19 cellular contexts compared by ENCODE assay signal in the genomic region with DNA sequence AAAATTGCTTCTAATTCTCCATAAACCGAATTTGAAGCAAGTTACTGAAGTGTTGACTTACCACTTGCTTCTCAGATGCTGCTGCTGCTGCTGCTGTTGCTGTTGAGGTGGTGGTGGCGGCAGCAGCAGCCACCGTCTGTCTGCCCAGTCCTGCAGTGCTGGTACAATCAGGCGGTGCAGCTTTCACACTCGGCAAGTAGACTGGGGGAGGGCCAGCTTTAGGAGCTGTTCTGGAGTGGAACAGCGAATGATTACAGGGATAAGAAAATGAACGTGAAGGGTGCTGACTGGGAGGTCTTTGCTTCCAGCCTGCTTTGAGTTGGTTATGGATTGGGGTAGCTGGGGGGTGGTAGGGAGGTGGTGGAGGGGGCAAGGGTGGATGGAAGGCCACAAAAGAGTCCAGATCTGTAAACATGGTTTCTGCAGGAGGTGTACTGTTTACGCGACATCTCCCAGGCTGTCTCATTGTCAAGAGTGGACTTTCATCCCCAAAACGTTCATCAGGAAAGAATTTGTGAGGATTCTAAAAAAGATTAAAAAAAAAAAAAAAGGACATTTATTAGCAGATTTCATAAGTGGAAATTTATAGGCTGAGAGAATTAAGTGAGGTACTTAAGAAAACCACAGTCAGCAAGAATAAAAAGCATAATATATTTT.
"Had no signal": no experiment of that assay in that cellular context is flagged by ENCODE, and none has a peak within 500 bp of the region (broad histone marks: within the 10 kb centered on the region; RNA-seq: fewer than 3 reads in every experiment).

No MANE protein-coding gene starts in this region.

- H3K4me3 Mint-ChIP-seq: activated naive CD8-positive, alpha-beta T cell; endodermal cell; nephron progenitor cell; T-cell had no signal

- H3K27ac ChIP-seq: adrenal gland, heart left ventricle, parathyroid adenoma, right lobe of liver, testis, upper lobe of left lung had no signal

- H3K4me1 Mint-ChIP-seq: endodermal cell, nephron progenitor cell, T-cell had no signal

- H3K4me1 ChIP-seq: adrenal gland, heart left ventricle, parathyroid adenoma, right lobe of liver, testis, upper lobe of left lung had no signal

- ATAC-seq: heart left ventricle, T-cell had no signal

- H2AFZ ChIP-seq: parathyroid adenoma had no signal

- H3K27me3 ChIP-seq: adrenal gland, heart left ventricle, right lobe of liver, testis, upper lobe of left lung had no signal

- H3K9me3 Mint-ChIP-seq: endodermal cell, nephron progenitor cell, T-cell had no signal

- H3K9ac ChIP-seq: parathyroid adenoma had no signal

- H3K27me3 Mint-ChIP-seq: activated naive CD8-positive, alpha-beta T cell; T-cell had no signal

- H3K79me2 ChIP-seq: parathyroid adenoma had no signal

- DNase-seq: activated CD4-positive, alpha-beta T cell treated with anti-CD3 and anti-CD28 coated beads for 1 hour; activated CD4-positive, alpha-beta T cell treated with anti-CD3 and anti-CD28 coated beads, Interleukin-2, amount 50 U/mL, for 1 hour; activated gamma-delta T cell treated with Interleukin-2 at 50 U/mL for 16 hours; activated T-cell treated with anti-CD3 and anti-CD28 coated beads, Interleukin-2, amount 50 U/mL, for 1 hour; adrenal gland; cortex of kidney; endodermal cell; heart left ventricle; nephron progenitor cell; right lobe of liver; stimulated activated CD4-positive, alpha-beta T cell treated with anti-CD3 and anti-CD28 coated beads, Interleukin-2, amount 100 ng/mL, for 48 hours; stimulated activated CD8-positive, alpha-beta memory T cell treated with anti-CD3 and anti-CD28 coated beads, Interleukin-4, amount 100 ng/mL, for 48 hours; stimulated activated naive CD4-positive, alpha-beta T cell; T-cell; testis; upper lobe of left lung had no signal

- H3K9me3 ChIP-seq: adrenal gland, heart left ventricle, right lobe of liver, testis, upper lobe of left lung had no signal

- H3K4me2 ChIP-seq: smooth muscle cell had no signal

- H3K4me3 ChIP-seq: adrenal gland, heart left ventricle, right lobe of liver, smooth muscle cell, testis, upper lobe of left lung had no signal

- H3K27ac Mint-ChIP-seq: activated naive CD8-positive, alpha-beta T cell; endodermal cell; nephron progenitor cell; T-cell had no signal
